ENCODE assay signal across 1 cellular context in the genomic region with DNA sequence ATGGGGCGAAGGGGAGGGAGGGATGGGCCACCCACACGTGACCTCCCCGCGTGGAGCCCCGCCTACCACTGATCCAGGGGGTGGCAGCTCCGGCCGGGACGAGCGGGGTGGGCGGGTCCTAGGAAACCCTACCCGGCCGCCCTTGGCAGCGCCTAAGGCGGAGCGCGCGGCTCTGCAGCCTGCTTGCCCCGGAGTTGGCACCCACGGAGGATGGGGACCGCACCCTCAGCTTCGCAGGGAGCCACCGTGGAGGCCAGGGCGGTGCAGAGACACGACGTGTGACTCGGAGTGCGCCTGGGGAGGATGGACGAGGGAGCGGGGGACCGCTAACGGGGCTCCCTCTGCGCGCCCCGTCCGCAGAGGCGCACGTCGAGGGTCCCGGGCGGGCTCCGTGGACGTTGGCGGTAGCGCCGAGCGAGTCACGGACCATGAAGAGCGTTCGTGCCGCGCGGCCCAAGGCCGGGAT.
TF ChIP-seq lines count a peak whose summit lies in the region.

A gene with protein sequence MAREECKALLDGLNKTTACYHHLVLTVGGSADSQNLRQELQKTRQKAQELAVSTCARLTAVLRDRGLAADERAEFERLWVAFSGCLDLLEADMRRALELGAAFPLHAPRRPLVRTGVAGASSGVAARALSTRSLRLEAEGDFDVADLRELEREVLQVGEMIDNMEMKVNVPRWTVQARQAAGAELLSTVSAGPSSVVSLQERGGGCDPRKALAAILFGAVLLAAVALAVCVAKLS (plus strand): TSS at position 129 of the 466 bp plus-strand sequence. CDS start 416 bp downstream, outside the sequence.

TF ChIP-seq in H1, 55 proteins besides CTCF, POLR2A, EP300 and RAD21:
- TF ChIP-seq SP4 (IDR thresholded peaks at IDR 0.05; ENCODE audit: low read length) (0 out of 2 replicates have a peak, but pooled peaks have one; percentile 47), CHD2 (IDR thresholded peaks at IDR 0.05; ENCODE audit: low read length) (no peak), KDM4A (IDR thresholded peaks at IDR 0.05; ENCODE audit: low read depth, low read length, severe bottlenecking) (peak; percentile 39), EGR1 (IDR thresholded peaks at IDR 0.05; ENCODE audit: borderline replicate concordance, low read depth, low read length) (no peak), RXRA (IDR thresholded peaks at IDR 0.05; ENCODE audit: insufficient read depth, low read depth, low read length) (no peak)
- TF ChIP-seq, protein P1, sequence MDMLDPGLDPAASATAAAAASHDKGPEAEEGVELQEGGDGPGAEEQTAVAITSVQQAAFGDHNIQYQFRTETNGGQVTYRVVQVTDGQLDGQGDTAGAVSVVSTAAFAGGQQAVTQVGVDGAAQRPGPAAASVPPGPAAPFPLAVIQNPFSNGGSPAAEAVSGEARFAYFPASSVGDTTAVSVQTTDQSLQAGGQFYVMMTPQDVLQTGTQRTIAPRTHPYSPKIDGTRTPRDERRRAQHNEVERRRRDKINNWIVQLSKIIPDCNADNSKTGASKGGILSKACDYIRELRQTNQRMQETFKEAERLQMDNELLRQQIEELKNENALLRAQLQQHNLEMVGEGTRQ (IDR thresholded peaks at IDR 0.05; ENCODE audit: low read length) = peak; percentile 36
